10 cellular contexts compared by ENCODE assay signal in the genomic region with DNA sequence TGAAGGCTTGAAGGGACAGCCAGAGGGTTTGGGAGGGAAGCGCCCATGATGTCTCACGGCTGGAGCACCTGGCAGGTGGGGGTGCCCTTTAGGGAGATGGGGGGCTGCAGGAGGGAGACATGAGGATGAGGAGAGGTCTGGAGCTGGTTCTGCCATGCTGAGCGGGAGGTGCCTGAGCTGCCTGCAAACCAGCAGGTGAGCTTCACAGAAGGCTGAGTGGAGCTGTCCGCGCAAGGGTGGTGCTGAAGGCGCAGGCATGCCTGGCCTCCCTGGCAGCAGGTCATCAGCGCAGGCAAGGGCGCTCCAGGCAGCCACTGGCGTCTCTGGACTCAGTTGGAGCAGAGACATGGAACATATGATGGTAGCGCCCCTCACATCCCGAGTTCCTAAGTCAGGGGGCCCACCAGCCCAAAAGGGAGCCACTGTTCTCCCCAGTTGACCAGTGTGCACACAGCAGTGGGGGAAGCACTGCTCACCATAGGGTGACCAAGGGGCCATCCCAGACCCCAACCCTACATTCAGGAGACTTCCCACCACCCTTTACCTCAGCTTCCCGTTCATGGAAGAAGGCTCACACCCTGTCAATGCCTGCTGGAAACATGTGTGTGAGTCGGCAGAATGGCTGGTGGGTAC. TPM values are rescaled to one million over a fixed set of nuclear protein-coding genes. Genes with fewer than 3 reads are reported as not detected.
DNase-seq lines count a peak whose midpoint lies in the region; ATAC-seq and TF ChIP-seq lines count a peak whose summit lies in the region.
"Had no signal": no experiment of that assay in that cellular context is flagged by ENCODE, and none has a peak within 500 bp of the region (broad histone marks: within the 10 kb centered on the region; RNA-seq: fewer than 3 reads in every experiment).

No MANE protein-coding gene starts in this region.

- intact Hi-C loops in Calu3 (cut with micrococcal nuclease; ENCODE audit: unreplicated experiment): no loop called here

- H3K27ac Mint-ChIP-seq in Calu3 (ENCODE audit: unreplicated experiment): no peak overlapping the region
- H3K27ac Mint-ChIP-seq: immature natural killer cell had no signal

- H3K9me3 Mint-ChIP-seq in Calu3 (ENCODE audit: low read depth, unreplicated experiment): peaks cover 6% of the 10 kb centered on the region

- TF ChIP-seq CTCF in Calu3 (IDR thresholded peaks at IDR 0.05; ENCODE audit: unreplicated experiment): no peak

- ATAC-seq in GM21786 (IDR thresholded peaks at IDR 0.05; ENCODE audit: unreplicated experiment) (no peak), HG03108 (IDR thresholded peaks at IDR 0.05; ENCODE audit: unreplicated experiment) (no peak), GM21526 (IDR thresholded peaks at IDR 0.05; ENCODE audit: low FRiP score, unreplicated experiment) (no peak), HG02852 (IDR thresholded peaks at IDR 0.05; ENCODE audit: unreplicated experiment) (no peak)
- ATAC-seq: Panc1 had no signal

- in situ Hi-C loops in T47D (cut with HindIII; ENCODE audit: low pct_unique_long_range_greater_than_20kb, low sequenced_read_pairs): no loop called here

- H3K4me3 Mint-ChIP-seq in Calu3 (ENCODE audit: low read depth, unreplicated experiment): no peak overlapping the region
- H3K4me3 Mint-ChIP-seq: immature natural killer cell had no signal

- no peak overlapping the region for H3K4me3 ChIP-seq in Jurkat, Clone E6-1 (ENCODE audit: low read length)

- no peaks in the 10 kb centered on the region for H3K36me3 Mint-ChIP-seq in Calu3 (ENCODE audit: insufficient read depth, unreplicated experiment)

- H3K27me3 Mint-ChIP-seq in Calu3 (ENCODE audit: unreplicated experiment): peaks cover 52% of the 10 kb centered on the region

- DNase-seq in Calu3: peak; percentile 65
- DNase-seq in Jurkat, Clone E6-1 (ENCODE audit: low read depth, low spot score): peak; percentile 28
- peak; percentile 82 to 91 for DNase-seq in T47D (ENCODE audit: low read depth in 1 of 2, low spot score in 1 of 2)
- peak; percentile 40 to 63 for DNase-seq in lung microvascular endothelial cell (ENCODE audit: low read depth in 2 of 2)

- CTCF ChIA-PET in Calu3 (lab: Charles Lee): interaction anchor here (0.6 kb wide), 1 partner anchor 90 kb away, joined by 4 read pairs; no protein-coding TSS in a partner anchor

- BruUV-seq in Calu3 (replicated peaks; lab: Mats Ljungman, UMichigan): no TSS peak

- H3K4me1 Mint-ChIP-seq in Calu3 (ENCODE audit: low read depth, unreplicated experiment): peaks cover 6% of the 10 kb centered on the region
- H3K4me1 Mint-ChIP-seq: immature natural killer cell had no signal

RNA-seq across cellular contexts. Expression of gene ADRA2C, which starts 25.8 kb away (rescaled TPM):
- 2.4 and 3.4 TPM in 2 replicates for total RNA-seq in Calu3 (2022)
- polyA plus RNA-seq in Jurkat, Clone E6-1 (2012; ENCODE audit: insufficient read depth, insufficient read length): 2.0 TPM
- total RNA-seq in lung microvascular endothelial cell: under 0.01 TPM in 2 replicates
- polyA plus RNA-seq: immature natural killer cell had no signal

Comparison
In these comparisons a context has a peak if more than half of its experiments do, and no peak if none do; other contexts are left out.
1. DNase-seq: peak in every context shown above with its lines; median percentile 86 in T47D; 65 in Calu3; 52 in lung microvascular endothelial cell; 28 in Jurkat, Clone E6-1.